In the genomic region with DNA sequence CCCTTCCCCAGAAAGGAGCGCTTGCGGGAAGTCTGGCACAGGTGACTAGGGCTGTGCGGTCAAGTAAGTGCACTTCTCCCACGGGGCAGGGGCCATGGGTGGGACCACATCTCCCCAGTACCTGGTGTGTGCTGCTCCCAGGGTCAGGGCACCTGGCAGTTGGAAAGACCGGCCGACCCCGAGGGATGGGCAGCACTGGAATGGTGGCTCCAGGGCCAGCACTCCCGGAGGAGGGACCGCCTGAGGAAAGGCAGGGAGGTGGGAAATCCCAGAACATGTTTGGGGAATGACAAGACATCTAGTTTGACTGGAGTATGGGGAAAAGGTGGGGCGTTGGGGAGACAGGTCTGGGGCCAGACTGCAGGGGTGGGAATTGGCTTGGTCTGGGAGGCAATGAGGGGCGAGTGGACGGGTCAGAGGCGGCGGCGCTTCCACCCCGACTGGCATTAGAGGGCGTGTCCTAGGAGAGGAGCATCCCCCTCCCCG, we compare ENCODE assay signal across 1 cellular context.
TF ChIP-seq lines count a peak whose summit lies in the region.

No MANE protein-coding gene starts in this region.

TF ChIP-seq in IMR-90, 13 proteins besides CTCF, POLR2A, EP300 and RAD21:
- TF ChIP-seq NFE2L2 (IDR thresholded peaks at IDR 0.05; ENCODE audit: low read depth, low read length) (no peak), FOS (IDR thresholded peaks at IDR 0.05; ENCODE audit: low read depth, low read length) (no peak), SMC3 (IDR thresholded peaks at IDR 0.05; ENCODE audit: low read depth, low read length) (no peak), CEBPB (IDR thresholded peaks at IDR 0.05; ENCODE audit: low read depth, low read length) (no peak), MAZ (IDR thresholded peaks at IDR 0.05; ENCODE audit: borderline replicate concordance, low read depth, low read length) (no peak), BHLHE40 (IDR thresholded peaks at IDR 0.05; ENCODE audit: low read depth, low read length) (no peak), RCOR1 (IDR thresholded peaks at IDR 0.05; ENCODE audit: insufficient replicate concordance, low read length) (no peak), MXI1 (IDR thresholded peaks at IDR 0.05; ENCODE audit: borderline replicate concordance, low read depth, low read length) (no peak), RFX5 (IDR thresholded peaks at IDR 0.05; ENCODE audit: low read depth, low read length) (no peak), MAFK (IDR thresholded peaks at IDR 0.05; ENCODE audit: low read depth, low read length) (no peak), CHD1 (IDR thresholded peaks at IDR 0.05; ENCODE audit: low read depth, low read length) (no peak)
- TF ChIP-seq, protein P1, sequence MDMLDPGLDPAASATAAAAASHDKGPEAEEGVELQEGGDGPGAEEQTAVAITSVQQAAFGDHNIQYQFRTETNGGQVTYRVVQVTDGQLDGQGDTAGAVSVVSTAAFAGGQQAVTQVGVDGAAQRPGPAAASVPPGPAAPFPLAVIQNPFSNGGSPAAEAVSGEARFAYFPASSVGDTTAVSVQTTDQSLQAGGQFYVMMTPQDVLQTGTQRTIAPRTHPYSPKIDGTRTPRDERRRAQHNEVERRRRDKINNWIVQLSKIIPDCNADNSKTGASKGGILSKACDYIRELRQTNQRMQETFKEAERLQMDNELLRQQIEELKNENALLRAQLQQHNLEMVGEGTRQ (IDR thresholded peaks at IDR 0.05; ENCODE audit: low read depth, low read length) = no peak
- TF ChIP-seq, protein P2, sequence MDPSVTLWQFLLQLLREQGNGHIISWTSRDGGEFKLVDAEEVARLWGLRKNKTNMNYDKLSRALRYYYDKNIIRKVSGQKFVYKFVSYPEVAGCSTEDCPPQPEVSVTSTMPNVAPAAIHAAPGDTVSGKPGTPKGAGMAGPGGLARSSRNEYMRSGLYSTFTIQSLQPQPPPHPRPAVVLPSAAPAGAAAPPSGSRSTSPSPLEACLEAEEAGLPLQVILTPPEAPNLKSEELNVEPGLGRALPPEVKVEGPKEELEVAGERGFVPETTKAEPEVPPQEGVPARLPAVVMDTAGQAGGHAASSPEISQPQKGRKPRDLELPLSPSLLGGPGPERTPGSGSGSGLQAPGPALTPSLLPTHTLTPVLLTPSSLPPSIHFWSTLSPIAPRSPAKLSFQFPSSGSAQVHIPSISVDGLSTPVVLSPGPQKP (IDR thresholded peaks at IDR 0.05; ENCODE audit: borderline replicate concordance, low read depth, low read length) = no peak
TF ChIP-seq in IMR-90: peak in this region for 0.
